1 cellular context compared by ENCODE assay signal in the genomic region with DNA sequence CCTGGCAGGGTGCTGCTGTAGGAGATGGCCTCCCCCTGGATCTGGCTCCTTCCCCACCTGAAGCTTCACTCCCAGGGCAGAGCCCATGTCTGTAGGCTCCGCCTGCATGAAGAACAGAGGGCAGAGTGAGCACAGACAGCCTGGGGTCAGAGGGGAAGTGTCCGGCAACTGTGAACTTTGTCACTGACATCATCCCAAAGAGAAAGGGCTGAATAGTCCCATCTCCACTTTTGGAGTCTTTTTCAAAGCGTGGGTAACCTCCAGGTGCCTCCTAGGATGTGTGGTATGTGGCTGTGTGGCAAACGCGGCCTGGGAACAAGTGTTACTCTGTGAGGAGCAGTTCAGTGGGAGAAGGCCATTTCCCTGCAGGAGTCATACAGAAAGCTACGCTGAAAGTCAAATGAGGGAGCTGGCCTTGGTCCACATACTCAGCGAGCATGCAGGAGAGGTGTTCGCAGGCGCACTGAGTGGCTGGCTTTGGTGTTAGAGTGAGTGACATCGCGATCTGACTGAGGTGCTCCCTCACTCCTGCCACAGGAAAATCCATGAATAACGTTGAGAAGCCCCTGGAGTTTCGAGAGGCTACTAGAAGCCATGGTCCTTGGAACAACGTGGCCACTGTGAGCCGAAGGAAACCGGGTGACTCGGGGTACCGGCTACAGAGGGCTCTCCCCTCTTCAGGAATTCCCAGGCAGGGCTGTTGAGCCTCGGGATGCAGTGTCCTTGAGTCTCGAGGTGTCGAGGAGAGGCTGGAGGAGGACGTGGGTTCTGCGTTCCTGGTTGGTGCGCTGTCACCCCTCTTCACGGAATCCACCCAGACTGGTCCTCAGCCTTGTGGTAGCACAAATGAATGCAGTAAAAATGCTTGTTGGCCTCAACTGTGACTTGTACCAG.
TF ChIP-seq lines count a peak whose summit lies in the region.

No MANE protein-coding gene starts in this region.

TF ChIP-seq in H1, 55 proteins besides CTCF, POLR2A, EP300 and RAD21:
- no peak for TF ChIP-seq POLR2AphosphoS5 (IDR thresholded peaks at IDR 0.05; ENCODE audit: low read depth, low read length)
- TF ChIP-seq SAP30 (IDR thresholded peaks at IDR 0.05; ENCODE audit: insufficient read depth, insufficient replicate concordance, low read length): no peak
- no peak for TF ChIP-seq FOSL1 (IDR thresholded peaks at IDR 0.05; ENCODE audit: insufficient read depth, low read depth, low read length)
- TF ChIP-seq CTBP2 (IDR thresholded peaks at IDR 0.05; ENCODE audit: borderline replicate concordance, insufficient read depth, insufficient read length, low read length): no peak
- TF ChIP-seq RNF2 (IDR thresholded peaks at IDR 0.05; ENCODE audit: borderline replicate concordance, low read depth, low read length, missing control alignments, poor library complexity, severe bottlenecking): no peak
- no peak for TF ChIP-seq KDM1A (IDR thresholded peaks at IDR 0.05; ENCODE audit: borderline replicate concordance, low read length)
- TF ChIP-seq, protein P1, sequence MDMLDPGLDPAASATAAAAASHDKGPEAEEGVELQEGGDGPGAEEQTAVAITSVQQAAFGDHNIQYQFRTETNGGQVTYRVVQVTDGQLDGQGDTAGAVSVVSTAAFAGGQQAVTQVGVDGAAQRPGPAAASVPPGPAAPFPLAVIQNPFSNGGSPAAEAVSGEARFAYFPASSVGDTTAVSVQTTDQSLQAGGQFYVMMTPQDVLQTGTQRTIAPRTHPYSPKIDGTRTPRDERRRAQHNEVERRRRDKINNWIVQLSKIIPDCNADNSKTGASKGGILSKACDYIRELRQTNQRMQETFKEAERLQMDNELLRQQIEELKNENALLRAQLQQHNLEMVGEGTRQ (IDR thresholded peaks at IDR 0.05; ENCODE audit: low read length): no peak
- TF ChIP-seq KDM4A (IDR thresholded peaks at IDR 0.05; ENCODE audit: low read depth, low read length, severe bottlenecking): no peak
- no peak for TF ChIP-seq NRF1 (IDR thresholded peaks at IDR 0.05; ENCODE audit: low read depth, low read length)
- no peak for TF ChIP-seq TEAD4 (IDR thresholded peaks at IDR 0.05; ENCODE audit: low read depth, low read length)
- no peak for TF ChIP-seq CHD2 (IDR thresholded peaks at IDR 0.05; ENCODE audit: low read length)
- no peak for TF ChIP-seq SUZ12 (IDR thresholded peaks at IDR 0.05; ENCODE audit: low read length)
- TF ChIP-seq RFX5 (IDR thresholded peaks at IDR 0.05; ENCODE audit: borderline replicate concordance, low read depth, low read length): no peak
- TF ChIP-seq, protein P2, sequence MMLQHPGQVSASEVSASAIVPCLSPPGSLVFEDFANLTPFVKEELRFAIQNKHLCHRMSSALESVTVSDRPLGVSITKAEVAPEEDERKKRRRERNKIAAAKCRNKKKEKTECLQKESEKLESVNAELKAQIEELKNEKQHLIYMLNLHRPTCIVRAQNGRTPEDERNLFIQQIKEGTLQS (IDR thresholded peaks at IDR 0.05; ENCODE audit: insufficient read depth, low read depth, low read length): no peak
- TF ChIP-seq, protein P3, sequence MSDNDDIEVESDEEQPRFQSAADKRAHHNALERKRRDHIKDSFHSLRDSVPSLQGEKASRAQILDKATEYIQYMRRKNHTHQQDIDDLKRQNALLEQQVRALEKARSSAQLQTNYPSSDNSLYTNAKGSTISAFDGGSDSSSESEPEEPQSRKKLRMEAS (IDR thresholded peaks at IDR 0.05): no peak
- TF ChIP-seq NANOG (IDR thresholded peaks at IDR 0.05; ENCODE audit: insufficient read depth, low read depth, low read length, poor library complexity, severe bottlenecking): no peak
- no peak for TF ChIP-seq SP4 (IDR thresholded peaks at IDR 0.05; ENCODE audit: low read length)
- TF ChIP-seq SP2 (IDR thresholded peaks at IDR 0.05; ENCODE audit: low read length): no peak
- no peak for TF ChIP-seq GTF2F1 (IDR thresholded peaks at IDR 0.05; ENCODE audit: borderline replicate concordance, low read depth, low read length)
